In the genomic region with DNA sequence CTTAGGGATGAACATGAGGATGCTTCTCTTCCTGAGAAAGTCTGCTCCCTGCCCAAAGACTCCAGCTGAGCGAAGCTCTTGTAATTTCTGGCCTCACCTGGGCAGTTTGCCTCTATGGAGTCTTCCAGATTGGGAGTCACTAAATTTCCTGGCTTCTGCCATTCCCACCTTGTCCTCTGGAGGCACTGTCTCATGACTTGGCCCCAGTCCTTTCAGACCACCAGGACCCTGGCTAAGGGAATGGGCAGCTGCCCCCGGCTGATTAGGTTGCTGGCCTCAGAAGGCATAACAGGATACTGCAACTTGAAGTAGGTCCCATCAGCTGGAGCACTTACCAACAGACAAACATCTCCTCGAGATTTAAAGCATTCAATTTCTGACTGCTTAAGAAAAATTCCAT, we compare ENCODE assay signal across 13 cellular contexts.
DNase-seq lines count a peak whose midpoint lies in the region; ATAC-seq and TF ChIP-seq lines count a peak whose summit lies in the region.
"Had no signal": no experiment of that assay in that cellular context is flagged by ENCODE, and none has a peak within 500 bp of the region (broad histone marks: within the 10 kb centered on the region; RNA-seq: fewer than 3 reads in every experiment).

No MANE protein-coding gene starts in this region.

- no peak for TF ChIP-seq POLR2A in adrenal gland (IDR thresholded peaks at IDR 0.05)

- H3K9me3 Mint-ChIP-seq in stimulated activated effector memory CD8-positive, alpha-beta T cell treated with anti-CD3 and anti-CD28 coated beads, Interleukin-12 subunit alpha, Interleukin-12 subunit beta, amount 100 ng/mL, for 72 hours, result peaks cover 6% of the 10 kb centered on the region

- DNase-seq in AG10803 (ENCODE audit: low read depth) (no peak), SK-N-DZ (ENCODE audit: low spot score) (peak; percentile 15), iPS DF 19.7 (ENCODE audit: low read depth, low spot score) (peak; percentile 42), KG1 (lab: John Stamatoyannopoulos, UW) (no peak), NOMO-1 (lab: John Stamatoyannopoulos, UW; ENCODE audit: unreplicated experiment in 2 of 2) (no peak), adrenal gland (no peak)
- DNase-seq in stimulated activated effector memory CD8-positive, alpha-beta T cell treated with anti-CD3 and anti-CD28 coated beads, Interleukin-12 subunit alpha, Interleukin-12 subunit beta, amount 100 ng/mL, for 72 hours (ENCODE audit: low spot score in 2 of 2), result no peak
- DNase-seq: activated CD4-positive, alpha-beta T cell treated with anti-CD3 and anti-CD28 coated beads, Interleukin-2, amount 50 U/mL, for 4 hours; DMS153; hippocampal formation; occipital lobe; uterus had no signal

- H3K27ac Mint-ChIP-seq in stimulated activated effector memory CD8-positive, alpha-beta T cell treated with anti-CD3 and anti-CD28 coated beads, Interleukin-12 subunit alpha, Interleukin-12 subunit beta, amount 100 ng/mL, for 72 hours, result no peak overlapping the region

- intact Hi-C loops in adrenal gland (cut with DNase I), result no loop called here

- peaks cover 6% of the 10 kb centered on the region for H3K4me1 Mint-ChIP-seq in stimulated activated effector memory CD8-positive, alpha-beta T cell treated with anti-CD3 and anti-CD28 coated beads, Interleukin-12 subunit alpha, Interleukin-12 subunit beta, amount 100 ng/mL, for 72 hours

- H3K4me3 ChIP-seq in AG10803 (ENCODE audit: low read length), result no peak overlapping the region
- no peak overlapping the region for H3K4me3 ChIP-seq in GM12875 (ENCODE audit: low read depth, low read length)
- no peak overlapping the region for H3K4me3 ChIP-seq in adrenal gland
- H3K4me3 ChIP-seq: uterus had no signal

- no peak for ATAC-seq in stimulated activated effector memory CD8-positive, alpha-beta T cell treated with anti-CD3 and anti-CD28 coated beads, Interleukin-12 subunit alpha, Interleukin-12 subunit beta, amount 100 ng/mL, for 72 hours

- no peaks in the 10 kb centered on the region for H3K36me3 ChIP-seq in adrenal gland (replicated peaks in 1 of 2)
- H3K36me3 ChIP-seq: uterus had no signal

- no peak overlapping the region for H3K27ac ChIP-seq in adrenal gland
- H3K27ac ChIP-seq: uterus had no signal

- peak; percentile 15 for TF ChIP-seq CTCF in AG10803 (conservative IDR thresholded peaks at IDR 0.05; ENCODE audit: low read length)
- TF ChIP-seq CTCF in GM12875 (IDR thresholded peaks at IDR 0.05; ENCODE audit: borderline replicate concordance, insufficient read depth, low read depth, low read length), result peak; percentile 44; the same call in 1 of the 2 replicates
- peak in 1 of 6 experiments; percentile 6 for TF ChIP-seq CTCF in adrenal gland (IDR thresholded peaks at IDR 0.05)

- WGBS in adrenal gland, 4 donors, result 37 to 68% (median 43%) methylated on average over 2 to 3 of the region's 3 CpGs

- H3K4me3 Mint-ChIP-seq in stimulated activated effector memory CD8-positive, alpha-beta T cell treated with anti-CD3 and anti-CD28 coated beads, Interleukin-12 subunit alpha, Interleukin-12 subunit beta, amount 100 ng/mL, for 72 hours, result no peak overlapping the region

- no peaks in the 10 kb centered on the region for H3K9me3 ChIP-seq in adrenal gland (replicated peaks in 1 of 3)
- H3K9me3 ChIP-seq: uterus had no signal

- H3K27me3 ChIP-seq in adrenal gland, result no peaks in the 10 kb centered on the region
- H3K27me3 ChIP-seq: uterus had no signal

- no peaks in the 10 kb centered on the region for H3K4me1 ChIP-seq in adrenal gland (replicated peaks in 1 of 2)
- H3K4me1 ChIP-seq: uterus had no signal

- H3K36me3 Mint-ChIP-seq in stimulated activated effector memory CD8-positive, alpha-beta T cell treated with anti-CD3 and anti-CD28 coated beads, Interleukin-12 subunit alpha, Interleukin-12 subunit beta, amount 100 ng/mL, for 72 hours, result no peaks in the 10 kb centered on the region

Comparison
In these comparisons a context has a peak if more than half of its experiments do, and no peak if none do; other contexts are left out.
1. DNase-seq: peak in SK-N-DZ (single experiment) and iPS DF 19.7 (single experiment); none in AG10803 (single experiment), KG1 (single experiment), NOMO-1 (0 of 2), stimulated activated effector memory CD8-positive, alpha-beta T cell treated with anti-CD3 and anti-CD28 coated beads, Interleukin-12 subunit alpha, Interleukin-12 subunit beta, amount 100 ng/mL, for 72 hours (0 of 2) and adrenal gland (0 of 7).